In genomic region chr3:171772427-171773056, GRCh38 we compare ENCODE assay signal across 8 cellular contexts. TPM values are rescaled to one million over a fixed set of nuclear protein-coding genes. Genes with fewer than 3 reads are reported as not detected.
A peak's percentile ranks its signal among the peaks of the same experiment; 100 is the strongest.
DNase-seq lines count a peak whose midpoint lies in the region; ATAC-seq and TF ChIP-seq lines count a peak whose summit lies in the region.

No MANE protein-coding gene starts in this region.

- H3K27me3 ChIP-seq in osteoblast (ENCODE audit: insufficient read depth, low read length): no peaks in the 10 kb centered on the region

- no peaks in the 10 kb centered on the region for H3K9me3 ChIP-seq in osteoblast (ENCODE audit: low read depth, low read length)

- no peaks in the 10 kb centered on the region for H3K79me2 ChIP-seq in osteoblast (ENCODE audit: insufficient read depth, low read length)

- no peak for ATAC-seq in HG02970 (IDR thresholded peaks at IDR 0.05; ENCODE audit: low FRiP score, unreplicated experiment)

- H3K4me2 ChIP-seq in osteoblast (ENCODE audit: insufficient read depth, low read length): peak overlapping the region; percentile 97

- H4K20me1 ChIP-seq in osteoblast (ENCODE audit: insufficient read depth, low read length): no peaks in the 10 kb centered on the region

- peak overlapping the region; percentile 16 for H2AFZ ChIP-seq in osteoblast (ENCODE audit: low read length)

- H3K36me3 ChIP-seq in osteoblast (ENCODE audit: insufficient read depth, low read length): no peaks in the 10 kb centered on the region

- H3K4me1 ChIP-seq in osteoblast (ENCODE audit: insufficient read depth, low read length): peaks cover 19% of the 10 kb centered on the region

- TF ChIP-seq CTCF in osteoblast (IDR thresholded peaks at IDR 0.05; ENCODE audit: extremely low read depth, low read depth, low read length): peak; percentile 82

- no peak overlapping the region for H3K4me3 ChIP-seq in osteoblast (ENCODE audit: insufficient read depth, low read length)

- DNase-seq in DMS153 (lab: John Stamatoyannopoulos, UW) (peak; percentile 38), HK-2 (ENCODE audit: unreplicated experiment) (peak; percentile 46), NCI-H774 (lab: John Stamatoyannopoulos, UW) (peak; percentile 49), fibroblast of peridontal ligament (ENCODE audit: extremely low read depth) (peak; percentile 82), osteoblast (ENCODE audit: insufficient read length, low spot score, missing footprints) (peak; percentile 79), cerebellar nuclear complex (lab: John Stamatoyannopoulos, UW) (no peak)
- DNase-seq in activated CD8-positive, alpha-beta memory T cell treated with anti-CD3 and anti-CD28 coated beads, Interleukin-2, amount 50 U/mL, for 24 hours (ENCODE audit: extremely low read depth): peak; percentile 4

- H3K27ac ChIP-seq in osteoblast (ENCODE audit: low read depth, low read length): no peak overlapping the region

RNA-seq across cellular contexts. Expression of gene PLD1, which starts 37.7 kb away (rescaled TPM):
- total RNA-seq in osteoblast: 18.1 and 29.5 TPM in 2 replicates

Comparison
In these comparisons a context has a peak if more than half of its experiments do, and no peak if none do; other contexts are left out.
1. DNase-seq: peak in DMS153 (single experiment), HK-2 (single experiment), NCI-H774 (single experiment), activated CD8-positive, alpha-beta memory T cell treated with anti-CD3 and anti-CD28 coated beads, Interleukin-2, amount 50 U/mL, for 24 hours (single experiment), fibroblast of peridontal ligament (single experiment) and osteoblast (single experiment); none in cerebellar nuclear complex (0 of 2).